In the genomic region with DNA sequence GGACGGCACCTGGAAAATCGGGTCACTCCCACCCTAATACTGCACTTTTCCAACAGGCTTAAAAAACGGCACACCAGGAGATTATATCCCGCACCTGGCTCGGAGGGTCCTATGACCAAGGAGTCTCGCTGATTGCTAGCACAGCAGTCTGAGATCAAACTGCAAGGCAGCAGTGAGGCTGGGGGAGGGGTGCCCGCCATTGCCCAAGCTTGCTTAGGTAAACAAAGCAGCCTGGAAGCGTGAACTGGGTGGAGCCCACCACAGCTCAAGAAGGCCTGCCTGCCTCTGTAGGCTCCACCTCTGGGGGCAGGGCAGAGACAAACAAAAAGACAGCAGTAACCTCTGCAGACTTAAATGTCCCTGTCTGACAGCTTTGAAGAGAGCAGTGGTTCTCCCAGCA, we compare ENCODE assay signal across 15 cellular contexts. TPM values are rescaled to one million over a fixed set of nuclear protein-coding genes. Genes with fewer than 3 reads are reported as not detected.
"Had no signal": no experiment of that assay in that cellular context is flagged by ENCODE, and none has a peak within 500 bp of the region (broad histone marks: within the 10 kb centered on the region; RNA-seq: fewer than 3 reads in every experiment).

No MANE protein-coding gene starts in this region.

RNA-seq across cellular contexts. Expression of gene CAPZA3, which starts 47.5 kb away (rescaled TPM):
- total RNA-seq: subcutaneous adipose tissue, temporal lobe, thoracic aorta, tibial nerve, transverse colon, upper lobe of left lung, upper lobe of right lung, ureter, urinary bladder, vagina had no signal
- polyA plus RNA-seq: urinary bladder had no signal

RNA-seq across cellular contexts. Expression of gene PLCZ1, which starts 47.7 kb away (rescaled TPM):
- total RNA-seq: subcutaneous adipose tissue, suprapubic skin, thoracic aorta, thyroid gland, tibial nerve, transverse colon, upper lobe of left lung, upper lobe of right lung, ureter, urinary bladder, uterus, vagina had no signal
- polyA plus RNA-seq: stomach, thymus, urinary bladder had no signal
